In genomic region chr12:130452546-130452945, GRCh38 we compare ENCODE assay signal across 31 cellular contexts.
"Had no signal": no experiment of that assay in that cellular context is flagged by ENCODE, and none has a peak within 500 bp of the region (broad histone marks: within the 10 kb centered on the region; RNA-seq: fewer than 3 reads in every experiment).

No MANE protein-coding gene starts in this region.

- H3K27ac Mint-ChIP-seq: activated CD4-positive, alpha-beta memory T cell treated with anti-CD3 and anti-CD28 coated beads for 36 hours; activated CD4-positive, alpha-beta T cell treated with anti-CD3 and anti-CD28 coated beads for 36 hours; activated CD4-positive, alpha-beta T cell treated with anti-CD3 and anti-CD28 coated beads, Interleukin-2, amount 10 ng/mL, durations not matched to agents 24 days and 14 days; activated CD8-positive, alpha-beta memory T cell treated with anti-CD3 and anti-CD28 coated beads, Interleukin-2, amount 10 ng/mL, durations not matched to agents 7 days and 5 days; activated CD8-positive, alpha-beta T cell treated with anti-CD3 and anti-CD28 coated beads, Interleukin-2, amount 10 ng/mL, durations not matched to agents 7 days and 5 days; activated naive CD4-positive, alpha-beta T cell treated with anti-CD3 and anti-CD28 coated beads for 36 hours; activated naive CD4-positive, alpha-beta T cell treated with anti-CD3 and anti-CD28 coated beads, Interleukin-2, amount 50 U/mL, for 24 hours; activated naive CD8-positive, alpha-beta T cell treated with anti-CD3 and anti-CD28 coated beads for 36 hours; activated naive CD8-positive, alpha-beta T cell treated with anti-CD3 and anti-CD28 coated beads, Interleukin-2, amount 50 U/mL, for 24 hours; activated T-helper 1 cell treated with anti-CD3 and anti-CD28 coated beads, Interleukin-12 subunit alpha, Interleukin-12 subunit beta, Interleukin-2, Interleukin-4 antibody, amounts not matched to agents 30 ng/mL and 10 ng/mL and 1 ng/mL, durations not matched to agents 14 hours and 24 hours and 36 hours; activated T-helper 2 cell treated with anti-CD3 and anti-CD28 coated beads, Interferon-gamma antibody, Interleukin-2, Interleukin-4, amounts not matched to agents 10 μg/mL and 5 μg/mL and 100 μg/mL, durations not matched to agents 14 hours and 24 hours and 36 hours; effector memory CD8-positive, alpha-beta T cell had no signal

- H3K9me3 Mint-ChIP-seq: activated CD4-positive, alpha-beta memory T cell treated with anti-CD3 and anti-CD28 coated beads for 36 hours; activated CD4-positive, alpha-beta T cell treated with anti-CD3 and anti-CD28 coated beads, Interleukin-2, amount 10 ng/mL, durations not matched to agents 24 days and 14 days; activated naive CD4-positive, alpha-beta T cell treated with anti-CD3 and anti-CD28 coated beads for 36 hours; activated naive CD4-positive, alpha-beta T cell treated with anti-CD3 and anti-CD28 coated beads, Interleukin-2, amount 50 U/mL, for 24 hours; activated naive CD8-positive, alpha-beta T cell treated with anti-CD3 and anti-CD28 coated beads for 36 hours; activated naive CD8-positive, alpha-beta T cell treated with anti-CD3 and anti-CD28 coated beads, Interleukin-2, amount 50 U/mL, for 24 hours; activated T-helper 1 cell treated with anti-CD3 and anti-CD28 coated beads, Interleukin-12 subunit alpha, Interleukin-12 subunit beta, Interleukin-2, Interleukin-4 antibody, amounts not matched to agents 30 ng/mL and 10 ng/mL and 1 ng/mL, durations not matched to agents 14 hours and 24 hours and 36 hours; activated T-helper 2 cell treated with anti-CD3 and anti-CD28 coated beads, Interferon-gamma antibody, Interleukin-2, Interleukin-4, amounts not matched to agents 10 μg/mL and 5 μg/mL and 100 μg/mL, durations not matched to agents 14 hours and 24 hours and 36 hours; effector memory CD8-positive, alpha-beta T cell had no signal

- H3K4me1 Mint-ChIP-seq: activated CD4-positive, alpha-beta T cell treated with anti-CD3 and anti-CD28 coated beads for 36 hours; activated CD4-positive, alpha-beta T cell treated with anti-CD3 and anti-CD28 coated beads, Interleukin-2, amount 10 ng/mL, durations not matched to agents 24 days and 14 days; activated CD8-positive, alpha-beta memory T cell treated with anti-CD3 and anti-CD28 coated beads, Interleukin-2, amount 10 ng/mL, durations not matched to agents 7 days and 5 days; activated naive CD4-positive, alpha-beta T cell treated with anti-CD3 and anti-CD28 coated beads, Interleukin-2, amount 50 U/mL, for 24 hours; activated naive CD8-positive, alpha-beta T cell treated with anti-CD3 and anti-CD28 coated beads for 36 hours; activated naive CD8-positive, alpha-beta T cell treated with anti-CD3 and anti-CD28 coated beads, Interleukin-2, amount 50 U/mL, for 24 hours had no signal

- ATAC-seq: activated CD4-positive, alpha-beta T cell treated with anti-CD3 and anti-CD28 coated beads for 36 hours; activated CD8-positive, alpha-beta memory T cell treated with anti-CD3 and anti-CD28 coated beads, Interleukin-2, amount 10 ng/mL, durations not matched to agents 7 days and 5 days; activated CD8-positive, alpha-beta T cell treated with anti-CD3 and anti-CD28 coated beads, Interleukin-2, amount 10 ng/mL, durations not matched to agents 7 days and 5 days; activated naive CD8-positive, alpha-beta T cell treated with anti-CD3 and anti-CD28 coated beads, Interleukin-2, amount 50 U/mL, for 24 hours; body of pancreas; effector memory CD8-positive, alpha-beta T cell; gastroesophageal sphincter; heart right ventricle had no signal

- H3K4me3 Mint-ChIP-seq: activated CD4-positive, alpha-beta memory T cell treated with anti-CD3 and anti-CD28 coated beads for 36 hours; activated CD4-positive, alpha-beta T cell treated with anti-CD3 and anti-CD28 coated beads for 36 hours; activated CD4-positive, alpha-beta T cell treated with anti-CD3 and anti-CD28 coated beads, Interleukin-2, amount 10 ng/mL, durations not matched to agents 24 days and 14 days; activated CD8-positive, alpha-beta memory T cell treated with anti-CD3 and anti-CD28 coated beads, Interleukin-2, amount 10 ng/mL, durations not matched to agents 7 days and 5 days; activated CD8-positive, alpha-beta T cell treated with anti-CD3 and anti-CD28 coated beads, Interleukin-2, amount 10 ng/mL, durations not matched to agents 7 days and 5 days; activated naive CD4-positive, alpha-beta T cell treated with anti-CD3 and anti-CD28 coated beads for 36 hours; activated naive CD4-positive, alpha-beta T cell treated with anti-CD3 and anti-CD28 coated beads, Interleukin-2, amount 50 U/mL, for 24 hours; activated naive CD8-positive, alpha-beta T cell treated with anti-CD3 and anti-CD28 coated beads for 36 hours; activated naive CD8-positive, alpha-beta T cell treated with anti-CD3 and anti-CD28 coated beads, Interleukin-2, amount 50 U/mL, for 24 hours; activated T-helper 1 cell treated with anti-CD3 and anti-CD28 coated beads, Interleukin-12 subunit alpha, Interleukin-12 subunit beta, Interleukin-2, Interleukin-4 antibody, amounts not matched to agents 30 ng/mL and 10 ng/mL and 1 ng/mL, durations not matched to agents 14 hours and 24 hours and 36 hours; effector memory CD8-positive, alpha-beta T cell had no signal

- DNase-seq: activated CD4-positive, alpha-beta memory T cell treated with anti-CD3 and anti-CD28 coated beads for 36 hours; activated CD4-positive, alpha-beta T cell treated with anti-CD3 and anti-CD28 coated beads for 36 hours; activated CD4-positive, alpha-beta T cell treated with anti-CD3 and anti-CD28 coated beads, Interleukin-2, amount 10 ng/mL, durations not matched to agents 24 days and 14 days; activated CD4-positive, CD25-positive, alpha-beta regulatory T cell; activated CD4-positive, CD25-positive, alpha-beta regulatory T cell treated with anti-CD3 and anti-CD28 coated beads, Interleukin-2, amount 50 U/mL, for 72 hours; activated CD8-positive, alpha-beta memory T cell treated with anti-CD3 and anti-CD28 coated beads, Interleukin-2, amount 10 ng/mL, durations not matched to agents 7 days and 5 days; activated CD8-positive, alpha-beta memory T cell treated with anti-CD3 and anti-CD28 coated beads, Interleukin-2, amount 50 U/mL, for 4 hours; activated CD8-positive, alpha-beta T cell treated with anti-CD3 and anti-CD28 coated beads, Interleukin-2, amount 10 ng/mL, durations not matched to agents 7 days and 5 days; activated effector memory CD4-positive, alpha-beta T cell treated with anti-CD3 and anti-CD28 coated beads, Interleukin-2, amount 50 U/mL, for 16 hours; activated naive CD4-positive, alpha-beta T cell treated with anti-CD3 and anti-CD28 coated beads for 36 hours; activated naive CD8-positive, alpha-beta T cell treated with anti-CD3 and anti-CD28 coated beads for 36 hours; activated naive CD8-positive, alpha-beta T cell treated with anti-CD3 and anti-CD28 coated beads, Interleukin-2, amount 50 U/mL, for 24 hours; activated T-cell treated with anti-CD3 and anti-CD28 coated beads, Interleukin-2, amount 50 U/mL, for 1 hour; activated T-cell treated with anti-CD3 and anti-CD28 coated beads, Interleukin-2, amount 50 U/mL, for 48 hours; adrenal gland; amygdala; aorta; body of pancreas; caudate nucleus; cortex of kidney; dermis blood vessel endothelial cell; effector CD4-positive, alpha-beta T cell; effector memory CD8-positive, alpha-beta T cell; esophagus squamous epithelium; foreskin melanocyte; heart right ventricle; T-helper 2 cell had no signal

- H3K36me3 Mint-ChIP-seq: activated CD4-positive, alpha-beta memory T cell treated with anti-CD3 and anti-CD28 coated beads for 36 hours; activated CD8-positive, alpha-beta memory T cell treated with anti-CD3 and anti-CD28 coated beads, Interleukin-2, amount 10 ng/mL, durations not matched to agents 7 days and 5 days; activated naive CD4-positive, alpha-beta T cell treated with anti-CD3 and anti-CD28 coated beads, Interleukin-2, amount 50 U/mL, for 24 hours; activated naive CD8-positive, alpha-beta T cell treated with anti-CD3 and anti-CD28 coated beads for 36 hours had no signal
